Comparison of ENCODE assay signal across 8 cellular contexts in genomic region chr5:95822408-95823240, GRCh38. TPM values are rescaled to one million over a fixed set of nuclear protein-coding genes. Genes with fewer than 3 reads are reported as not detected.
A peak's percentile ranks its signal among the peaks of the same experiment; 100 is the strongest.
DNase-seq lines count a peak whose midpoint lies in the region; ATAC-seq and TF ChIP-seq lines count a peak whose summit lies in the region.

Gene GLRX, minus strand, starts transcription at chr5:95822726. Its CDS starts 64 bp downstream, at chr5:95822662.

- H3K4me1 ChIP-seq in OCI-LY1 (ENCODE audit: insufficient read depth, low read length, severe bottlenecking): peaks cover 67% of the 10 kb centered on the region
- H3K4me1 ChIP-seq in uterus: peaks cover 0 to 8% of the 10 kb centered on the region in 2 donors

- peak within 1 kb of the TSS; percentile 82 for H3K4me2 ChIP-seq in OCI-LY1 (ENCODE audit: low read length)

- H3K27me3 Mint-ChIP-seq in natural killer cell (ENCODE audit: low read depth in 2 of 2): no peaks in the 10 kb centered on the region

- peak within 1 kb of the TSS; percentile 81 to 92 for H3K27ac Mint-ChIP-seq in natural killer cell

- peak within 1 kb of the TSS; percentile 99 for H3K4me3 Mint-ChIP-seq in natural killer cell

- peaks cover 75 to 77% of the 10 kb centered on the region in 2 donors for H3K4me1 Mint-ChIP-seq in natural killer cell

- no peaks in the 10 kb centered on the region for H3K9me3 ChIP-seq in OCI-LY1 (ENCODE audit: low read length)
- H3K9me3 ChIP-seq in uterus: no peaks in the 10 kb centered on the region

- H3K4me3 ChIP-seq in OCI-LY1 (ENCODE audit: low read depth, low read length, poor library complexity, severe bottlenecking): peak within 1 kb of the TSS; percentile 92
- peak within 1 kb of the TSS; percentile 94 for H3K4me3 ChIP-seq in fibroblast of the aortic adventitia (ENCODE audit: low read depth, low read length)
- peak within 1 kb of the TSS; percentile 55 to 57 for H3K4me3 ChIP-seq in uterus

- TF ChIP-seq CTCF in OCI-LY1 (IDR thresholded peaks at IDR 0.05; ENCODE audit: low read length) (no peak), fibroblast of the aortic adventitia (IDR thresholded peaks at IDR 0.05; ENCODE audit: insufficient read depth, low read length) (no peak), natural killer cell (IDR thresholded peaks at IDR 0.05) (no peak), uterus (IDR thresholded peaks at IDR 0.05) (no peak)

- no peaks in the 10 kb centered on the region for H3F3A ChIP-seq in OCI-LY1 (ENCODE audit: insufficient read depth, low read length)

- H3K27me3 ChIP-seq in OCI-LY1 (ENCODE audit: insufficient read depth, low read length) (no peaks in the 10 kb centered on the region), uterus (no peaks in the 10 kb centered on the region)

- H3K9me2 ChIP-seq in OCI-LY1 (ENCODE audit: low read depth, low read length): no peaks in the 10 kb centered on the region

- H3K27ac ChIP-seq in OCI-LY1 (ENCODE audit: low read depth, low read length, poor library complexity, severe bottlenecking) (peak within 1 kb of the TSS; percentile 83), uterus (peak within 1 kb of the TSS; percentile 85 to 89)

- no peaks in the 10 kb centered on the region for H4K20me1 ChIP-seq in OCI-LY1 (ENCODE audit: insufficient read depth, low read length)

- 0 out of 2 replicates have a peak within 1 kb of the TSS, but pooled peaks have one; percentile 68 for H2AFZ ChIP-seq in OCI-LY1 (ENCODE audit: low read length)

- no peaks in the 10 kb centered on the region for H3K9me3 Mint-ChIP-seq in natural killer cell

- H3K9ac ChIP-seq in OCI-LY1 (ENCODE audit: low read length): peak within 1 kb of the TSS; percentile 83

- peak; percentile 44 for ATAC-seq in GM19043 (IDR thresholded peaks at IDR 0.05; ENCODE audit: low read depth, unreplicated experiment)
- peak; percentile 48 for ATAC-seq in HG03432 (IDR thresholded peaks at IDR 0.05; ENCODE audit: unreplicated experiment)
- ATAC-seq in natural killer cell: peak; percentile 22 to 40 (median 37)

- DNase-seq in COLO829 (ENCODE audit: low spot score) (peak; percentile 41), fibroblast of the aortic adventitia (ENCODE audit: low read depth) (peak; percentile 97), natural killer cell (no peak), uterus (peak; percentile 63 to 71)
- peak; percentile 49 for DNase-seq in activated effector memory CD4-positive, alpha-beta T cell treated with Interleukin-2 at 50 U/mL for 16 hours

- H3K36me3 ChIP-seq in OCI-LY1 (ENCODE audit: insufficient read depth, low read length): no peaks in the 10 kb centered on the region
- no peaks in the 10 kb centered on the region for H3K36me3 ChIP-seq in uterus

- peak in 1 of 2 donors; percentile 24 for TF ChIP-seq POLR2A in uterus (IDR thresholded peaks at IDR 0.05)

- no peaks in the 10 kb centered on the region for H3K79me2 ChIP-seq in OCI-LY1 (ENCODE audit: insufficient read depth, low read length)

- H3K36me3 Mint-ChIP-seq in natural killer cell: no peaks in the 10 kb centered on the region

- intact Hi-C loops in natural killer cell (cut with micrococcal nuclease) (loop anchor here (2.0 to 5.0 kb wide), 3 partner anchors 14 to 1115 kb away; partner anchors contain the start of genes LNPEP and RFESD), uterus (cut with DNase I; ENCODE audit: low total_unique reads) (no loop called here)

RNA-seq across cellular contexts. Expression of gene GLRX, which starts in this region (rescaled TPM):
- total RNA-seq in fibroblast of the aortic adventitia (ENCODE audit: low replicate concordance): 13.3 and 31.6 TPM in 2 replicates
- total RNA-seq in natural killer cell: 100 to 1,000 TPM in 1 of 3 donors, 10 to 100 TPM in 2; 59.2 to 102 (median 62.5) TPM
- 10 to 100 TPM; 13.0 to 98.8 (median 15.5) TPM for total RNA-seq in uterus
